Comparison of ENCODE assay signal across 8 cellular contexts in the genomic region with DNA sequence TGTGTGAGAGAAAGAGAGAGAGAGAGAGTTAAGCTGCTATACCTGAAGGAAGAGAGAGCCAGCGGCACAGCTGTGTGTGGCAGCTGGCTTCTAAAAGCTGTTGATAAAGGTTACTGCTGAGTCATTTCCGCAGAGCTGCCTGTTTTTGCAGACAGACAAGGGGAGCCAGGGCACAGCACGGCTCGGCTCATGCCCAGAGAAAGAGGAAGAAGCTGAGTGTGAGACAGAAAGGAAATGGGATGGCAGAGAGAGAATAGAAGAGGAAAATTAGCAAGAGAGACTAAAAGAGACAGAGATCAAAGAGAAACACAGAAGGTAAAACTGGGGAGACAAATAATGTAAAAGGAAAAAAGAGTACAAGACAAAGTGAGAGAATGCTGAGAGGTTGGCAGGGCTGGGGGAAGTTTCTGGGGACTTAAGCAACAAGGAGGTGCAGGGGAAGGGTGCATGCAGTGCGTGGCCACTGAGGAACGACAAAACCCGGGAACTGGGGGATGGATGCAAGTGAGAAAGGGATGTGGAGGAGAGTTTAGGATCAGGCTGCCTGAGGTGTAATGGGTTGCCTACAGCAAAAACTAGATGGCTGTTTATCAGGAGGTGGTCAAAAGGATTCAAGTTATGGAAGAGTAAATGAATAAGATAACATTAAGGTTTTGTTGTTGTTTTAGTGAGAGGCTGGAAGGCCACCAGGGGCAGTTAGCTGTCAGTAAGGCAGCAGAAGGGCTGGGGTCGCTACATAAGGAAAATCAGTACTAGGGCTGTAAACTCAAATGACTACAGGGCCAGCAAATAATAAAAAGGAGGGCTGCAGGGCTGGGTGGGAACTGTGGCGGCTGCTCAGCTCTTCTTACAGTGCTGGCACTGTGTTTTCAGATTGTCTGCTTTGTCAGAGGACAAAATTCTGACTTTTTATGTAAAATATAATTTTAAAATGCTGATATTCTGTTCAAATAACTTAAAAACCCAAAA. TPM values are rescaled to one million over a fixed set of nuclear protein-coding genes. Genes with fewer than 3 reads are reported as not detected.
DNase-seq lines count a peak whose midpoint lies in the region; ATAC-seq and TF ChIP-seq lines count a peak whose summit lies in the region.

No MANE protein-coding gene starts in this region.

- peak; percentile 93 for ATAC-seq in GM19395 (IDR thresholded peaks at IDR 0.05; ENCODE audit: unreplicated experiment)
- ATAC-seq in HG03565 (IDR thresholded peaks at IDR 0.05; ENCODE audit: unreplicated experiment), result peak; percentile 88
- ATAC-seq in activated CD8-positive, alpha-beta T cell treated with anti-CD3 and anti-CD28 coated beads, Interleukin-2, amount 10 ng/mL, durations not matched to agents 7 days and 5 days, result peak; percentile 94

- CTCF ChIA-PET in activated CD8-positive, alpha-beta T cell treated with anti-CD3 and anti-CD28 coated beads, Interleukin-2, amount 10 ng/mL, durations not matched to agents 7 days and 5 days (lab: Charles Lee), result interaction anchor here (0.8 to 4.3 kb wide), 9 partner anchors 10 to 317 kb away, joined by 3 to 38 read pairs (median 4); no protein-coding TSS in a partner anchor

- H3K27me3 Mint-ChIP-seq in activated CD8-positive, alpha-beta T cell treated with anti-CD3 and anti-CD28 coated beads, Interleukin-2, amount 10 ng/mL, durations not matched to agents 7 days and 5 days (ENCODE audit: low read depth), result no peaks in the 10 kb centered on the region

- peak overlapping the region; percentile 68 for H3K27ac ChIP-seq in C4-2B

- peak; percentile 66 for DNase-seq in NCI-H82 treated with DMSO at 0.1 percent for 48 hours (lab: John Stamatoyannopoulos, UW; ENCODE audit: unreplicated experiment)
- DNase-seq in activated CD8-positive, alpha-beta T cell treated with anti-CD3 and anti-CD28 coated beads, Interleukin-2, amount 10 ng/mL, durations not matched to agents 7 days and 5 days, result peak; percentile 68
- DNase-seq in effector CD4-positive, alpha-beta T cell, result peak; percentile 78
- DNase-seq in medulla oblongata (ENCODE audit: extremely low spot score), result peak; percentile 92
- peak; percentile 33 for DNase-seq in stimulated activated CD8-positive, alpha-beta memory T cell treated with anti-CD3 and anti-CD28 coated beads, Interleukin-12 subunit alpha, Interleukin-12 subunit beta, amount 100 ng/mL, for 24 hours (ENCODE audit: extremely low read depth)

- H3K4me3 Mint-ChIP-seq in activated CD8-positive, alpha-beta T cell treated with anti-CD3 and anti-CD28 coated beads, Interleukin-2, amount 10 ng/mL, durations not matched to agents 7 days and 5 days, result peak overlapping the region; percentile 20

- H3K27ac Mint-ChIP-seq in activated CD8-positive, alpha-beta T cell treated with anti-CD3 and anti-CD28 coated beads, Interleukin-2, amount 10 ng/mL, durations not matched to agents 7 days and 5 days, result peak overlapping the region; percentile 71

- no peak for TF ChIP-seq CTCF in C4-2B (conservative IDR thresholded peaks at IDR 0.05)

- no peaks in the 10 kb centered on the region for H3K36me3 Mint-ChIP-seq in activated CD8-positive, alpha-beta T cell treated with anti-CD3 and anti-CD28 coated beads, Interleukin-2, amount 10 ng/mL, durations not matched to agents 7 days and 5 days (ENCODE audit: low read depth)

- POLR2A ChIA-PET in activated CD8-positive, alpha-beta T cell treated with anti-CD3 and anti-CD28 coated beads, Interleukin-2, amount 10 ng/mL, durations not matched to agents 7 days and 5 days (lab: Charles Lee), result interaction anchor here (0.7 to 1.9 kb wide), 8 partner anchors 10 to 730 kb away, joined by 3 to 6 read pairs (median 4); a partner anchor contains a TSS

- H3K4me1 Mint-ChIP-seq in activated CD8-positive, alpha-beta T cell treated with anti-CD3 and anti-CD28 coated beads, Interleukin-2, amount 10 ng/mL, durations not matched to agents 7 days and 5 days (ENCODE audit: low read depth), result peaks cover 30% of the 10 kb centered on the region

- no peaks in the 10 kb centered on the region for H3K9me3 Mint-ChIP-seq in activated CD8-positive, alpha-beta T cell treated with anti-CD3 and anti-CD28 coated beads, Interleukin-2, amount 10 ng/mL, durations not matched to agents 7 days and 5 days (ENCODE audit: insufficient read depth)

RNA-seq across cellular contexts. Expression of a gene that starts 22.9 kb away (rescaled TPM):
- total RNA-seq in activated CD8-positive, alpha-beta T cell treated with anti-CD3 and anti-CD28 coated beads, Interleukin-2, amount 10 ng/mL, durations not matched to agents 7 days and 5 days, result 1,000 to 10,000 TPM; 1,178 to 1,183 TPM

Comparison
In these comparisons a context has a peak if more than half of its experiments do, and no peak if none do; other contexts are left out.
1. Peak in every context shown above with its lines: DNase-seq, ATAC-seq and H3K27ac ChIP-seq.
2. DNase-seq: peak in every context shown above with its lines; median percentile 92 in medulla oblongata; 78 in effector CD4-positive, alpha-beta T cell; 68 in activated CD8-positive, alpha-beta T cell treated with anti-CD3 and anti-CD28 coated beads, Interleukin-2, amount 10 ng/mL, durations not matched to agents 7 days and 5 days; 66 in NCI-H82 treated with DMSO at 0.1 percent for 48 hours; 33 in stimulated activated CD8-positive, alpha-beta memory T cell treated with anti-CD3 and anti-CD28 coated beads, Interleukin-12 subunit alpha, Interleukin-12 subunit beta, amount 100 ng/mL, for 24 hours.